In genomic region chr18:26702023-26702422, GRCh38 we compare ENCODE assay signal across 9 cellular contexts.
"Had no signal": no experiment of that assay in that cellular context is flagged by ENCODE, and none has a peak within 500 bp of the region (broad histone marks: within the 10 kb centered on the region; RNA-seq: fewer than 3 reads in every experiment).

No MANE protein-coding gene starts in this region.

- ATAC-seq: heart left ventricle, left lobe of liver had no signal

- DNase-seq: activated CD4-positive, alpha-beta T cell treated with anti-CD3 and anti-CD28 coated beads, Interleukin-2, amount 50 U/mL, for 1 hour; activated naive CD4-positive, alpha-beta T cell treated with anti-CD3 and anti-CD28 coated beads, Interleukin-2, amount 10 ng/mL, durations not matched to agents 7 days and 5 days; heart left ventricle; ovary; stimulated activated CD4-positive, alpha-beta T cell treated with anti-CD3 and anti-CD28 coated beads, Interleukin-12 subunit alpha, Interleukin-12 subunit beta, amount 100 ng/mL, for 4 hours; stimulated activated naive CD4-positive, alpha-beta T cell; upper lobe of left lung had no signal

- H3K36me3 ChIP-seq: cardiac muscle cell, heart left ventricle, ovary, upper lobe of left lung had no signal

- H3K4me3 ChIP-seq: cardiac muscle cell, heart left ventricle, ovary, upper lobe of left lung had no signal

- H3K9me3 ChIP-seq: heart left ventricle, ovary, upper lobe of left lung had no signal

- H3K27ac ChIP-seq: cardiac muscle cell, heart left ventricle, ovary, upper lobe of left lung had no signal

- H3K27me3 ChIP-seq: cardiac muscle cell, heart left ventricle, ovary, upper lobe of left lung had no signal
